8 cellular contexts compared by ENCODE assay signal in the genomic region with DNA sequence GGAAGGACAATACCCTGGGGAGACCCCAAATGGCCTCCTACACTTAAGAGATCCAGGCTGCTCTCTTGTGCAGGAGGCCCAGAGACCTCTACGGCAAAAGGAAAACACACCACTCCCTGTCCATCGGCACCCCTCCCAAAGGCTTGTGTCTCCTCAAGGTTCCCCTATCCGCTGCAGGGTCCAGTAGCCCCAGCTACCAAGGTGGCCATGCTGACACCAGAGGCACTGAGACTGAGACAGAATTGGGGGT. TPM values are rescaled to one million over a fixed set of nuclear protein-coding genes. Genes with fewer than 3 reads are reported as not detected.
A peak's percentile ranks its signal among the peaks of the same experiment; 100 is the strongest.
DNase-seq lines count a peak whose midpoint lies in the region; ATAC-seq lines count a peak whose summit lies in the region.

No MANE protein-coding gene starts in this region.

- no peaks in the 10 kb centered on the region for H3K9me3 ChIP-seq in right cardiac atrium (ENCODE audit: control insufficient read depth, low read length)

- H3K27ac ChIP-seq in right cardiac atrium (ENCODE audit: low read length) = peak overlapping the region; percentile 94

- 2% methylated on average over 3 of the region's 3 CpGs for WGBS in right cardiac atrium

- H3K4me3 Mint-ChIP-seq in activated CD4-positive, alpha-beta T cell treated with anti-CD3 and anti-CD28 coated beads for 36 hours = peak overlapping the region; percentile 96
- H3K4me3 Mint-ChIP-seq in activated T-cell treated with anti-CD3 and anti-CD28 coated beads, Interleukin-2, amount 50 U/mL, for 24 hours = peak overlapping the region; percentile 94
- H3K4me3 Mint-ChIP-seq in stimulated activated effector memory CD8-positive, alpha-beta T cell treated with anti-CD3 and anti-CD28 coated beads, Interleukin-12 subunit alpha, Interleukin-12 subunit beta, amount 100 ng/mL, for 72 hours = peak overlapping the region; percentile 93

- ATAC-seq in activated CD4-positive, alpha-beta T cell treated with anti-CD3 and anti-CD28 coated beads for 36 hours = no peak
- no peak for ATAC-seq in right cardiac atrium
- peak; percentile 0 for ATAC-seq in stimulated activated effector memory CD8-positive, alpha-beta T cell treated with anti-CD3 and anti-CD28 coated beads, Interleukin-12 subunit alpha, Interleukin-12 subunit beta, amount 100 ng/mL, for 72 hours

- no peak for DNase-seq in activated CD4-positive, alpha-beta T cell treated with anti-CD3 and anti-CD28 coated beads for 36 hours
- no peak for DNase-seq in activated CD4-positive, alpha-beta T cell treated with anti-CD3 and anti-CD28 coated beads for 1 hour
- peak; percentile 68 for DNase-seq in activated T-cell treated with anti-CD3 and anti-CD28 coated beads, Interleukin-2, amount 50 U/mL, for 24 hours
- DNase-seq in right cardiac atrium = no peak
- no peak for DNase-seq in stimulated activated effector memory CD8-positive, alpha-beta T cell treated with anti-CD3 and anti-CD28 coated beads, Interleukin-12 subunit alpha, Interleukin-12 subunit beta, amount 100 ng/mL, for 72 hours (ENCODE audit: low spot score in 2 of 2)
- DNase-seq in middle frontal gyrus (ENCODE audit: extremely low spot score, low spot score) = no peak
- DNase-seq in posterior vena cava (ENCODE audit: low spot score) = no peak
- no peak for DNase-seq in AG08395 (ENCODE audit: low spot score)

- H3K27ac Mint-ChIP-seq in activated CD4-positive, alpha-beta T cell treated with anti-CD3 and anti-CD28 coated beads for 36 hours = peak overlapping the region; percentile 98
- H3K27ac Mint-ChIP-seq in activated T-cell treated with anti-CD3 and anti-CD28 coated beads, Interleukin-2, amount 50 U/mL, for 24 hours = peak overlapping the region; percentile 100
- H3K27ac Mint-ChIP-seq in stimulated activated effector memory CD8-positive, alpha-beta T cell treated with anti-CD3 and anti-CD28 coated beads, Interleukin-12 subunit alpha, Interleukin-12 subunit beta, amount 100 ng/mL, for 72 hours = peak overlapping the region; percentile 99

- H3K27me3 ChIP-seq in right cardiac atrium (ENCODE audit: control insufficient read depth, insufficient read depth) = no peaks in the 10 kb centered on the region

- H3K36me3 Mint-ChIP-seq in activated CD4-positive, alpha-beta T cell treated with anti-CD3 and anti-CD28 coated beads for 36 hours (ENCODE audit: low read depth) = peaks cover 57% of the 10 kb centered on the region
- peaks cover 73% of the 10 kb centered on the region for H3K36me3 Mint-ChIP-seq in activated T-cell treated with anti-CD3 and anti-CD28 coated beads, Interleukin-2, amount 50 U/mL, for 24 hours (ENCODE audit: low read depth)
- H3K36me3 Mint-ChIP-seq in stimulated activated effector memory CD8-positive, alpha-beta T cell treated with anti-CD3 and anti-CD28 coated beads, Interleukin-12 subunit alpha, Interleukin-12 subunit beta, amount 100 ng/mL, for 72 hours = peaks cover 97% of the 10 kb centered on the region

- POLR2A ChIA-PET in activated CD4-positive, alpha-beta T cell treated with anti-CD3 and anti-CD28 coated beads for 36 hours (lab: Charles Lee) = interaction anchor here (0.6 to 2.4 kb wide), 7 partner anchors 17 to 225 kb away, joined by 3 to 8 read pairs (median 3); a partner anchor contains a TSS

- peaks cover 50% of the 10 kb centered on the region for H3K4me1 Mint-ChIP-seq in activated CD4-positive, alpha-beta T cell treated with anti-CD3 and anti-CD28 coated beads for 36 hours
- H3K4me1 Mint-ChIP-seq in activated T-cell treated with anti-CD3 and anti-CD28 coated beads, Interleukin-2, amount 50 U/mL, for 24 hours (ENCODE audit: low read depth) = peaks cover 67% of the 10 kb centered on the region
- peaks cover 70% of the 10 kb centered on the region for H3K4me1 Mint-ChIP-seq in stimulated activated effector memory CD8-positive, alpha-beta T cell treated with anti-CD3 and anti-CD28 coated beads, Interleukin-12 subunit alpha, Interleukin-12 subunit beta, amount 100 ng/mL, for 72 hours

- H3K27me3 Mint-ChIP-seq in activated CD4-positive, alpha-beta T cell treated with anti-CD3 and anti-CD28 coated beads for 36 hours = no peaks in the 10 kb centered on the region
- H3K27me3 Mint-ChIP-seq in activated T-cell treated with anti-CD3 and anti-CD28 coated beads, Interleukin-2, amount 50 U/mL, for 24 hours = no peaks in the 10 kb centered on the region

- no peaks in the 10 kb centered on the region for H3K9me3 Mint-ChIP-seq in activated CD4-positive, alpha-beta T cell treated with anti-CD3 and anti-CD28 coated beads for 36 hours (ENCODE audit: low read depth)
- no peaks in the 10 kb centered on the region for H3K9me3 Mint-ChIP-seq in activated T-cell treated with anti-CD3 and anti-CD28 coated beads, Interleukin-2, amount 50 U/mL, for 24 hours
- H3K9me3 Mint-ChIP-seq in stimulated activated effector memory CD8-positive, alpha-beta T cell treated with anti-CD3 and anti-CD28 coated beads, Interleukin-12 subunit alpha, Interleukin-12 subunit beta, amount 100 ng/mL, for 72 hours = no peaks in the 10 kb centered on the region

- CTCF ChIA-PET in activated CD4-positive, alpha-beta T cell treated with anti-CD3 and anti-CD28 coated beads for 36 hours (lab: Charles Lee) = no interaction called here

- H3K4me1 ChIP-seq in right cardiac atrium (ENCODE audit: control insufficient read depth, insufficient read depth, low read length) = peaks cover 12% of the 10 kb centered on the region

- H3K4me3 ChIP-seq in right cardiac atrium (ENCODE audit: low read length) = peak overlapping the region; percentile 72

- intact Hi-C loops in activated CD4-positive, alpha-beta T cell treated with anti-CD3 and anti-CD28 coated beads for 36 hours (cut with DNase I, micrococcal nuclease) = loop anchor here (1.0 to 5.0 kb wide), 12 partner anchors 28 to 1591 kb away; a partner anchor contains a TSS
- intact Hi-C loops in right cardiac atrium (cut with DNase I) = no loop called here
- intact Hi-C loops in posterior vena cava (cut with DNase I) = no loop called here

RNA-seq across cellular contexts. Expression of a gene that starts 0.6 kb away (rescaled TPM):
- total RNA-seq in activated CD4-positive, alpha-beta T cell treated with anti-CD3 and anti-CD28 coated beads for 36 hours = 10 to 100 TPM; 31.2 to 32.2 TPM
- total RNA-seq in right cardiac atrium (10 to 100 TPM; 21.8 to 34.7 (median 22.3) TPM), posterior vena cava (10 to 100 TPM; 34.0 to 43.8 TPM)
- 54.6 TPM for polyA plus RNA-seq in right cardiac atrium

RNA-seq across cellular contexts. Expression of a gene that starts 2.9 kb away (rescaled TPM):
- 10 to 100 TPM; 31.3 to 43.6 TPM for total RNA-seq in activated CD4-positive, alpha-beta T cell treated with anti-CD3 and anti-CD28 coated beads for 36 hours
- total RNA-seq in right cardiac atrium = 10 to 100 TPM; 35.7 to 50.9 (median 41.6) TPM
- polyA plus RNA-seq in right cardiac atrium = 16.4 TPM
- total RNA-seq in posterior vena cava = 10 to 100 TPM; 46.5 to 49.1 TPM

RNA-seq across cellular contexts. Expression of a gene that starts 27.3 kb away (rescaled TPM):
- total RNA-seq in activated CD4-positive, alpha-beta T cell treated with anti-CD3 and anti-CD28 coated beads for 36 hours = 10 to 100 TPM; 69.7 to 81.2 TPM
- total RNA-seq in right cardiac atrium = 10 to 100 TPM; 88.6 to 92.4 (median 89.5) TPM
- polyA plus RNA-seq in right cardiac atrium = 99.2 TPM
- 100 to 1,000 TPM in 1 of 2 donors, 10 to 100 TPM in 1; 90.6 to 104 TPM for total RNA-seq in posterior vena cava

RNA-seq across cellular contexts. Expression of a gene that starts 30.2 kb away (rescaled TPM):
- total RNA-seq in activated CD4-positive, alpha-beta T cell treated with anti-CD3 and anti-CD28 coated beads for 36 hours = 1 to 10 TPM; 1.3 to 1.4 TPM
- total RNA-seq in right cardiac atrium (under 1 TPM; 0.09 to 0.31 (median 0.20) TPM), posterior vena cava (under 1 TPM; 0.10 to 0.14 TPM)
- polyA plus RNA-seq in right cardiac atrium = 0.20 TPM

RNA-seq across cellular contexts. Expression of a gene that starts 31.8 kb away (rescaled TPM):
- total RNA-seq in activated CD4-positive, alpha-beta T cell treated with anti-CD3 and anti-CD28 coated beads for 36 hours = 100 to 1,000 TPM; 389 to 583 TPM
- total RNA-seq in right cardiac atrium = 10 to 100 TPM; 68.6 to 89.8 (median 72.8) TPM
- 54.9 TPM for polyA plus RNA-seq in right cardiac atrium
- total RNA-seq in posterior vena cava = 100 to 1,000 TPM; 135 to 142 TPM

Comparison
In these comparisons a context has a peak if more than half of its experiments do, and no peak if none do; other contexts are left out.
1. intact Hi-C loops: an anchor here in activated CD4-positive, alpha-beta T cell treated with anti-CD3 and anti-CD28 coated beads for 36 hours (1.0 to 5.0 kb wide); none called in right cardiac atrium and posterior vena cava.